ENCODE assay signal across 35 cellular contexts in genomic region chr10:93560541-93560940, GRCh38. TPM values are rescaled to one million over a fixed set of nuclear protein-coding genes. Genes with fewer than 3 reads are reported as not detected.
"Had no signal": no experiment of that assay in that cellular context is flagged by ENCODE, and none has a peak within 500 bp of the region (broad histone marks: within the 10 kb centered on the region; RNA-seq: fewer than 3 reads in every experiment).

No MANE protein-coding gene starts in this region.

- H3K9me3 ChIP-seq: adrenal gland, ascending aorta had no signal

- H3K27me3 ChIP-seq: adrenal gland, ascending aorta had no signal

- ATAC-seq: activated CD8-positive, alpha-beta T cell treated with anti-CD3 and anti-CD28 coated beads for 36 hours; activated naive CD4-positive, alpha-beta T cell treated with anti-CD3 and anti-CD28 coated beads, Interleukin-2, amount 50 U/mL, for 72 hours; activated T-cell treated with anti-CD3 and anti-CD28 coated beads, Interleukin-2, amount 50 U/mL, for 4 hours; activated T-cell treated with anti-CD3 and anti-CD28 coated beads, Interleukin-2, amount 50 U/mL, for 72 hours; activated T-helper 17 cell treated with anti-CD3 and anti-CD28 coated beads, Interleukin-2, amount 50 U/mL, for 72 hours had no signal

- H3K36me3 ChIP-seq: adrenal gland, ascending aorta, cardiac muscle cell had no signal

- H3K4me3 ChIP-seq: adrenal gland, ascending aorta, cardiac muscle cell had no signal

- DNase-seq: activated B cell treated with CpG ODN at 0.5 μM for 24 hours; activated CD4-positive, alpha-beta memory T cell treated with anti-CD3 and anti-CD28 coated beads for 36 hours; activated CD4-positive, alpha-beta T cell treated with anti-CD3 and anti-CD28 coated beads for 4 hours; activated CD4-positive, alpha-beta T cell treated with anti-CD3 and anti-CD28 coated beads, Interleukin-2, amount 10 ng/mL, durations not matched to agents 24 days and 14 days; activated CD4-positive, alpha-beta T cell treated with anti-CD3 and anti-CD28 coated beads, Interleukin-2, amount 50 U/mL, for 1 hour; activated CD4-positive, alpha-beta T cell treated with anti-CD3 and anti-CD28 coated beads, Interleukin-2, amount 50 U/mL, for 4 hours; activated CD4-positive, CD25-positive, alpha-beta regulatory T cell treated with anti-CD3 and anti-CD28 coated beads, Interleukin-2, amount 50 U/mL, for 72 hours; activated CD8-positive, alpha-beta memory T cell treated with anti-CD3 and anti-CD28 coated beads, Interleukin-2, amount 50 U/mL, for 4 hours; activated CD8-positive, alpha-beta T cell treated with anti-CD3 and anti-CD28 coated beads for 36 hours; activated effector memory CD4-positive, alpha-beta T cell treated with anti-CD3 and anti-CD28 coated beads, Interleukin-2, amount 50 U/mL, for 16 hours; activated gamma-delta T cell treated with Interleukin-2 at 50 U/mL for 16 hours; activated naive CD4-positive, alpha-beta T cell; activated naive CD4-positive, alpha-beta T cell treated with anti-CD3 and anti-CD28 coated beads for 36 hours; activated naive CD4-positive, alpha-beta T cell treated with anti-CD3 and anti-CD28 coated beads, Interleukin-2, amount 50 U/mL, for 16 hours; activated naive CD8-positive, alpha-beta T cell treated with anti-CD3 and anti-CD28 coated beads for 36 hours; activated T-cell treated with anti-CD3 and anti-CD28 coated beads for 4 hours; activated T-cell treated with anti-CD3 and anti-CD28 coated beads, Interleukin-2, amount 50 U/mL, for 1 hour; activated T-cell treated with anti-CD3 and anti-CD28 coated beads, Interleukin-2, amount 50 U/mL, for 4 hours; activated T-cell treated with anti-CD3 and anti-CD28 coated beads, Interleukin-2, amount 50 U/mL, for 72 hours; adrenal gland; amniotic stem cell; caudate nucleus; cerebellar nuclear complex; T-helper 1 cell; T-helper 2 cell; T-helper 9 cell had no signal

- H3K27ac ChIP-seq: adrenal gland, ascending aorta, cardiac muscle cell, VCaP had no signal

- H3K4me1 ChIP-seq: adrenal gland, ascending aorta had no signal

- FAIRE-seq: bronchial epithelial cell, TTC549 had no signal

RNA-seq across cellular contexts. Expression of gene FFAR4, which starts 5.9 kb away (rescaled TPM):
- total RNA-seq: activated B cell treated with CpG ODN at 0.5 μM for 24 hours; activated CD4-positive, alpha-beta memory T cell treated with anti-CD3 and anti-CD28 coated beads for 36 hours; activated CD4-positive, alpha-beta T cell treated with anti-CD3 and anti-CD28 coated beads, Interleukin-2, amount 10 ng/mL, durations not matched to agents 24 days and 14 days; activated CD8-positive, alpha-beta memory T cell treated with anti-CD3 and anti-CD28 coated beads for 36 hours; activated CD8-positive, alpha-beta T cell treated with anti-CD3 and anti-CD28 coated beads for 36 hours; activated naive CD4-positive, alpha-beta T cell treated with anti-CD3 and anti-CD28 coated beads for 36 hours; activated naive CD4-positive, alpha-beta T cell treated with anti-CD3 and anti-CD28 coated beads, Interleukin-2, amount 50 U/mL, for 72 hours; activated naive CD8-positive, alpha-beta T cell treated with anti-CD3 and anti-CD28 coated beads for 36 hours; activated T-cell treated with anti-CD3 and anti-CD28 coated beads, Interleukin-2, amount 50 U/mL, for 4 hours; activated T-cell treated with anti-CD3 and anti-CD28 coated beads, Interleukin-2, amount 50 U/mL, for 72 hours; activated T-helper 1 cell treated with anti-CD3 and anti-CD28 coated beads, Interleukin-12 subunit alpha, Interleukin-12 subunit beta, Interleukin-2, Interleukin-4 antibody, amounts not matched to agents 30 ng/mL and 10 ng/mL and 1 ng/mL, durations not matched to agents 14 hours and 24 hours and 36 hours; activated T-helper 17 cell treated with anti-CD3 and anti-CD28 coated beads, Interleukin-2, amount 50 U/mL, for 72 hours; ascending aorta; bronchial epithelial cell; cardiac muscle cell had no signal
- polyA plus RNA-seq: cardiac muscle cell had no signal

RNA-seq across cellular contexts. Expression of gene RBP4, which starts 40.5 kb away (rescaled TPM):
- total RNA-seq: activated B cell treated with CpG ODN at 0.5 μM for 24 hours; activated CD4-positive, alpha-beta memory T cell treated with anti-CD3 and anti-CD28 coated beads for 36 hours; activated CD4-positive, alpha-beta T cell treated with anti-CD3 and anti-CD28 coated beads, Interleukin-2, amount 10 ng/mL, durations not matched to agents 24 days and 14 days; activated CD8-positive, alpha-beta memory T cell treated with anti-CD3 and anti-CD28 coated beads for 36 hours; activated CD8-positive, alpha-beta T cell treated with anti-CD3 and anti-CD28 coated beads for 36 hours; activated naive CD4-positive, alpha-beta T cell treated with anti-CD3 and anti-CD28 coated beads for 36 hours; activated naive CD4-positive, alpha-beta T cell treated with anti-CD3 and anti-CD28 coated beads, Interleukin-2, amount 50 U/mL, for 72 hours; activated naive CD8-positive, alpha-beta T cell treated with anti-CD3 and anti-CD28 coated beads for 36 hours; activated T-cell treated with anti-CD3 and anti-CD28 coated beads, Interleukin-2, amount 50 U/mL, for 72 hours; activated T-helper 1 cell treated with anti-CD3 and anti-CD28 coated beads, Interleukin-12 subunit alpha, Interleukin-12 subunit beta, Interleukin-2, Interleukin-4 antibody, amounts not matched to agents 30 ng/mL and 10 ng/mL and 1 ng/mL, durations not matched to agents 14 hours and 24 hours and 36 hours; activated T-helper 17 cell treated with anti-CD3 and anti-CD28 coated beads, Interleukin-2, amount 50 U/mL, for 72 hours; bronchial epithelial cell; cardiac muscle cell had no signal

RNA-seq across cellular contexts. Expression of gene PDE6C, which starts 51.8 kb away (rescaled TPM):
- total RNA-seq: activated B cell treated with CpG ODN at 0.5 μM for 24 hours; activated CD4-positive, alpha-beta memory T cell treated with anti-CD3 and anti-CD28 coated beads for 36 hours; activated CD4-positive, alpha-beta T cell treated with anti-CD3 and anti-CD28 coated beads, Interleukin-2, amount 10 ng/mL, durations not matched to agents 24 days and 14 days; activated CD8-positive, alpha-beta memory T cell treated with anti-CD3 and anti-CD28 coated beads for 36 hours; activated CD8-positive, alpha-beta T cell treated with anti-CD3 and anti-CD28 coated beads for 36 hours; activated naive CD4-positive, alpha-beta T cell treated with anti-CD3 and anti-CD28 coated beads for 36 hours; activated naive CD4-positive, alpha-beta T cell treated with anti-CD3 and anti-CD28 coated beads, Interleukin-2, amount 50 U/mL, for 72 hours; activated naive CD8-positive, alpha-beta T cell treated with anti-CD3 and anti-CD28 coated beads for 36 hours; activated T-cell treated with anti-CD3 and anti-CD28 coated beads, Interleukin-2, amount 50 U/mL, for 4 hours; activated T-cell treated with anti-CD3 and anti-CD28 coated beads, Interleukin-2, amount 50 U/mL, for 72 hours; activated T-helper 1 cell treated with anti-CD3 and anti-CD28 coated beads, Interleukin-12 subunit alpha, Interleukin-12 subunit beta, Interleukin-2, Interleukin-4 antibody, amounts not matched to agents 30 ng/mL and 10 ng/mL and 1 ng/mL, durations not matched to agents 14 hours and 24 hours and 36 hours; activated T-helper 17 cell treated with anti-CD3 and anti-CD28 coated beads, Interleukin-2, amount 50 U/mL, for 72 hours; adrenal gland; ascending aorta; bronchial epithelial cell; cardiac muscle cell had no signal
- polyA plus RNA-seq: adrenal gland had no signal
